In the genomic region with DNA sequence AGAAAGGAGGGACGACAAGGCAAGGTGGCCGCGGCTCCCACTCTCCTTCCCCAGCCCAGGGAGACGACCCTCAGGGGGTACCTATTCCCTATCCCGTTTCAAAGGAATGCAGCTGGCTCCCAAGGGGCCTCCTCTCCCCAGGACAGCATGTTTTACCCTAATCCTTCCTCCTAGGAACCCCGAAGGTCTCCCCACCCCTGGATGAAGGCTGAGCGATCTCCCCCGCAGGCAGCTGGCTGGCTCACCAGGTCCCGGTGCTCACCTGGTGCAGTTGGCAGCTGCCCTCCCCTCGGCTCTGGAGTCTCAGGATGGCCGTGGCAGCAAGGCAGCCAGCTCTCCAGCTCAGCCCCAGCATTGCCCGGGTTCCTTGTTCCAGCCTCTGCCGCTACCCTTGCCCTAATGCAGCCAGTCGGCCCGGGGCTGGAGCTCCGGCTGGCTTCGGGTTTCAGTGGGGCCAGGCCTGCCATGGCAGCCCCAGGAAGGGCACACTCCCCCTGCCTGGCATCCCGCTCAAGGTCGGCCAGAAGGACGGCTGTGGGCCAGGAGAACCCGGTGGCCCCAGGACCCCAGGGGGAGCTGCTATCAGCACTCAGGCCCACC, we compare ENCODE assay signal across 19 cellular contexts. TPM values are rescaled to one million over a fixed set of nuclear protein-coding genes. Genes with fewer than 3 reads are reported as not detected.
DNase-seq lines count a peak whose midpoint lies in the region; ATAC-seq, FAIRE-seq and TF ChIP-seq lines count a peak whose summit lies in the region.
"Had no signal": no experiment of that assay in that cellular context is flagged by ENCODE, and none has a peak within 500 bp of the region (broad histone marks: within the 10 kb centered on the region; RNA-seq: fewer than 3 reads in every experiment).

No MANE protein-coding gene starts in this region.

- H3K9ac ChIP-seq in mesenchymal stem cell (ENCODE audit: low read length) = no peak overlapping the region

- H3K4me3 ChIP-seq in mesenchymal stem cell (ENCODE audit: insufficient read depth in 1 of 2, low read depth in 1 of 2, low read length in 2 of 2) = no peak overlapping the region
- H3K4me3 ChIP-seq: smooth muscle cell had no signal

- H3K27me3 Mint-ChIP-seq in T-helper 17 cell = no peaks in the 10 kb centered on the region
- H3K27me3 Mint-ChIP-seq: stimulated activated naive CD8-positive, alpha-beta T cell treated with anti-CD3 and anti-CD28 coated beads, Interleukin-15, Interleukin-2, amounts not matched to agents 100 ng/mL and 50 ng/mL, for 24 hours had no signal

- H3K4me1 ChIP-seq in mesenchymal stem cell (ENCODE audit: control insufficient read depth, insufficient read depth, low read depth, low read length) = peaks cover 70% of the 10 kb centered on the region

- no peaks in the 10 kb centered on the region for H3K9me3 ChIP-seq in T-helper 17 cell (ENCODE audit: control insufficient read depth, low read length, poor library complexity, severe bottlenecking)
- H3K9me3 ChIP-seq in mesenchymal stem cell (ENCODE audit: control insufficient read depth, low read length) = no peaks in the 10 kb centered on the region

- H3K27ac ChIP-seq in mesenchymal stem cell (ENCODE audit: low read length, poor library complexity, severe bottlenecking) (no peak overlapping the region), temporal lobe (ENCODE audit: low read depth, low read length) (peak overlapping the region; percentile 56)
- H3K27ac ChIP-seq: HL-60 had no signal

- H4K8ac ChIP-seq in mesenchymal stem cell (ENCODE audit: low read length) = no peak overlapping the region

- no peak overlapping the region for H2BK15ac ChIP-seq in mesenchymal stem cell (ENCODE audit: low read depth, poor library complexity, severe bottlenecking)

- H4K91ac ChIP-seq in mesenchymal stem cell (ENCODE audit: low read length) = peak overlapping the region; percentile 29

- H3K4me3 Mint-ChIP-seq in T-helper 17 cell = no peak overlapping the region
- H3K4me3 Mint-ChIP-seq: stimulated activated naive CD8-positive, alpha-beta T cell treated with anti-CD3 and anti-CD28 coated beads, Interleukin-15, Interleukin-2, amounts not matched to agents 100 ng/mL and 50 ng/mL, for 24 hours had no signal

- no peaks in the 10 kb centered on the region for H3K36me3 Mint-ChIP-seq in T-helper 17 cell (ENCODE audit: low read depth)

- FAIRE-seq in GM12891 (lab: Jason Lieb, UNC) = no peak

- no peak overlapping the region for H2BK5ac ChIP-seq in mesenchymal stem cell (ENCODE audit: low read depth, low read length, poor library complexity, severe bottlenecking)

- no peak overlapping the region for H3K23ac ChIP-seq in mesenchymal stem cell (ENCODE audit: low read length in 2 of 2)

- H3K4me2 ChIP-seq in mesenchymal stem cell (ENCODE audit: low read length, poor library complexity, severe bottlenecking) = no peak overlapping the region
- H3K4me2 ChIP-seq: smooth muscle cell had no signal

- H2BK120ac ChIP-seq in mesenchymal stem cell (ENCODE audit: low read depth, low read length) = no peak overlapping the region

- H3K4me1 Mint-ChIP-seq in T-helper 17 cell = peaks cover 35% of the 10 kb centered on the region

- H3K14ac ChIP-seq in mesenchymal stem cell (ENCODE audit: low read length in 2 of 2) = no peak overlapping the region

- H2BK12ac ChIP-seq in mesenchymal stem cell (ENCODE audit: low read length in 2 of 2) = no peak overlapping the region

- WGBS in mesenchymal stem cell = 95% methylated on average over 21 of the region's 21 CpGs

- no peaks in the 10 kb centered on the region for H3K27me3 ChIP-seq in mesenchymal stem cell (ENCODE audit: control insufficient read depth in 1 of 2, insufficient read depth in 1 of 2, low read length in 2 of 2)

- H3K18ac ChIP-seq in mesenchymal stem cell (ENCODE audit: low read depth in 1 of 2, low read length in 2 of 2) = no peak overlapping the region

- TF ChIP-seq POLR2A in GM12891 (IDR thresholded peaks at IDR 0.05; ENCODE audit: low read depth, low read length) = no peak

- peak overlapping the region; percentile 67 for H3K27ac Mint-ChIP-seq in T-helper 17 cell
- H3K27ac Mint-ChIP-seq: stimulated activated naive CD8-positive, alpha-beta T cell treated with anti-CD3 and anti-CD28 coated beads, Interleukin-15, Interleukin-2, amounts not matched to agents 100 ng/mL and 50 ng/mL, for 24 hours had no signal

- ATAC-seq in T-helper 17 cell (no peak), Right ventricle myocardium inferior (no peak), GM21526 (IDR thresholded peaks at IDR 0.05; ENCODE audit: low FRiP score, unreplicated experiment) (no peak)
- ATAC-seq: activated naive CD4-positive, alpha-beta T cell treated with anti-CD3 and anti-CD28 coated beads, Interleukin-2, amount 50 U/mL, for 72 hours had no signal

- H3K79me1 ChIP-seq in mesenchymal stem cell (replicated peaks; ENCODE audit: low read length, poor library complexity, severe bottlenecking) = peaks cover 35% of the 10 kb centered on the region

- intact Hi-C loops in Right ventricle myocardium inferior (cut with DNase I) = loop anchor here (2.0 to 5.0 kb wide), 2 partner anchors 20 to 290 kb away; no protein-coding TSS in a partner anchor

- H2AK5ac ChIP-seq in mesenchymal stem cell (ENCODE audit: low read length, severe bottlenecking) = no peak overlapping the region

- H3K36me3 ChIP-seq in mesenchymal stem cell (ENCODE audit: control insufficient read depth in 1 of 2, insufficient read depth in 2 of 2, low read depth in 1 of 2, low read length in 2 of 2) = peaks cover 20 to 32% of the 10 kb centered on the region in 2 experiments

- H3K4ac ChIP-seq in mesenchymal stem cell (ENCODE audit: low read depth in 1 of 2, low read length in 2 of 2) = no peak overlapping the region

- no peak overlapping the region for H2AFZ ChIP-seq in mesenchymal stem cell (ENCODE audit: low read depth, low read length)

- no peak for DNase-seq in T-helper 17 cell
- DNase-seq in Right ventricle myocardium inferior (ENCODE audit: missing footprints) = peak; percentile 43
- no peak for DNase-seq in mesenchymal stem cell
- DNase-seq in H4 (ENCODE audit: low spot score) = no peak
- DNase-seq in GM12891 (ENCODE audit: insufficient read length, low spot score) = no peak
- DNase-seq: activated CD4-positive, CD25-positive, alpha-beta regulatory T cell; central memory CD4-positive, alpha-beta T cell; DMS153; KBM-7; NCI-H1105; RPMI8226 had no signal

TF ChIP-seq in GM12891, 5 proteins besides CTCF, POLR2A, EP300 and RAD21:
- TF ChIP-seq TAF1 (IDR thresholded peaks at IDR 0.05; ENCODE audit: low read depth, low read length) (no peak), POU2F2 (IDR thresholded peaks at IDR 0.05; ENCODE audit: low read depth, low read length) (no peak), POLR2AphosphoS5 (IDR thresholded peaks at IDR 0.05; ENCODE audit: low read depth, low read length) (no peak), SPI1 (IDR thresholded peaks at IDR 0.05; ENCODE audit: low read depth, low read length) (no peak), PAX5 (IDR thresholded peaks at IDR 0.05; ENCODE audit: insufficient read depth, low read length, severe bottlenecking) (no peak)

RNA-seq across cellular contexts. Expression of gene CLUH, which starts 4.6 kb away (rescaled TPM):
- total RNA-seq in T-helper 17 cell (10 to 100 TPM; 55.2 to 68.6 TPM), Right ventricle myocardium inferior (180 TPM), temporal lobe (24.1 TPM)
- 20.4 TPM for polyA plus RNA-seq in mesenchymal stem cell (2013, experiment 1 of 2)
- polyA plus RNA-seq in mesenchymal stem cell (2013, experiment 2 of 2) = 19.2 TPM
- 11.4 and 14.4 TPM in 2 replicates for total RNA-seq in H4 (2014; rRNA removed; shearing (Covaris generic))
- 36.3 TPM for polyA plus RNA-seq in GM12891 (2012; ENCODE audit: low read depth, missing spikeins)

RNA-seq across cellular contexts. Expression of gene CCDC92B, which starts 42.4 kb away (rescaled TPM):
- total RNA-seq in T-helper 17 cell (under 1 TPM; 0.13 to 0.37 TPM), Right ventricle myocardium inferior (0.16 TPM), temporal lobe (2.2 TPM)
- not detected for polyA plus RNA-seq in mesenchymal stem cell (2013, experiment 1 of 2)
- polyA plus RNA-seq in mesenchymal stem cell (2013, experiment 2 of 2) = not detected
- not detected in 2 replicates for total RNA-seq in H4 (2014; rRNA removed; shearing (Covaris generic))
- not detected for polyA plus RNA-seq in GM12891 (2012; ENCODE audit: low read depth, missing spikeins)
- total RNA-seq: fibroblast of villous mesenchyme, mononuclear cell, smooth muscle cell had no signal
- polyA plus RNA-seq: smooth muscle cell had no signal
